In the genomic region with DNA sequence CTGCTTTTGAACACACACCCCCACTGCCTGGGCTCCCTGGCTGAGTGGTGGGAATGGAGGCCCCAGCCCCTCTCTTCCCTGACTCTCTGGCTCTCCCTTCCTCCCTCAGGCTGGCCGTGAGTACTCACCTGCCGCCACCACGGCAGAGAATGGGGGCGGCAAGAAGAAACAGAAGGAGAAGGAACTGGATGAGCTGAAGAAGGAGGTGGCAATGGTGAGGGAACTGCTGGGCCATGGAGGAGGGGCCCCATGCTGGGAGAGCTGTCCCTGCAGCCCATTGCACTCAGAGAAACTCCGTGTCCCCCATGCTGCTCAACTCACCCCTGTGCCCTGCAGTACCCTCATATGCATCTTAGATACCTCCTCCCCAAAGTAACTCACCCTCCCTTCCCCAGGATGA, we compare ENCODE assay signal across 35 cellular contexts. TPM values are rescaled to one million over a fixed set of nuclear protein-coding genes. Genes with fewer than 3 reads are reported as not detected.
"Had no signal": no experiment of that assay in that cellular context is flagged by ENCODE, and none has a peak within 500 bp of the region (broad histone marks: within the 10 kb centered on the region; RNA-seq: fewer than 3 reads in every experiment).

No MANE protein-coding gene starts in this region.

- H3K9me3 ChIP-seq: pancreas, prostate gland, right atrium auricular region, thoracic aorta, upper lobe of left lung, vagina had no signal

- DNase-seq: activated CD4-positive, alpha-beta memory T cell treated with anti-CD3 and anti-CD28 coated beads for 36 hours; activated CD4-positive, alpha-beta T cell treated with anti-CD3 and anti-CD28 coated beads, Interleukin-2, amount 10 ng/mL, durations not matched to agents 24 days and 14 days; activated CD4-positive, CD25-positive, alpha-beta regulatory T cell treated with anti-CD3 and anti-CD28 coated beads, Interleukin-2, amount 50 U/mL, for 72 hours; activated CD8-positive, alpha-beta memory T cell treated with anti-CD3 and anti-CD28 coated beads, Interleukin-2, amount 50 U/mL, for 4 hours; activated gamma-delta T cell treated with Interleukin-2 at 50 U/mL for 16 hours; activated naive CD8-positive, alpha-beta T cell treated with anti-CD3 and anti-CD28 coated beads, Interleukin-2, amount 50 U/mL, for 24 hours; activated T-cell treated with anti-CD3 and anti-CD28 coated beads, Interleukin-2, amount 50 U/mL, for 24 hours; anterior cingulate cortex; cerebellar nuclear complex; effector memory CD8-positive, alpha-beta T cell; erythroblast; head of caudate nucleus; hypothalamus; immature natural killer cell; naive B cell; nucleus accumbens; pancreas; stimulated activated naive CD8-positive, alpha-beta T cell treated with anti-CD3 and anti-CD28 coated beads, Interleukin-15, Interleukin-2, amounts not matched to agents 100 U/mL and 50 U/mL, for 24 hours; T-helper 2 cell; upper lobe of left lung had no signal

- H3K4me3 ChIP-seq: coronary artery, pancreas, prostate gland, right atrium auricular region, thoracic aorta, upper lobe of left lung, vagina had no signal

- H3K27me3 ChIP-seq: pancreas, right atrium auricular region, upper lobe of left lung, vagina had no signal

- H3K27ac ChIP-seq: coronary artery, pancreas, prostate gland, upper lobe of left lung, vagina had no signal

- ATAC-seq: activated naive CD8-positive, alpha-beta T cell treated with anti-CD3 and anti-CD28 coated beads, Interleukin-2, amount 50 U/mL, for 24 hours; effector memory CD8-positive, alpha-beta T cell; pancreas; SK-N-SH treated with all-trans-retinoic acid at 6 μM for 48 hours; stimulated activated naive CD8-positive, alpha-beta T cell treated with anti-CD3 and anti-CD28 coated beads, Interleukin-15, Interleukin-2, amounts not matched to agents 100 U/mL and 50 U/mL, for 24 hours had no signal

- H3K4me1 ChIP-seq: pancreas, prostate gland had no signal

- H3K36me3 ChIP-seq: pancreas, prostate gland, upper lobe of left lung, vagina had no signal

RNA-seq across cellular contexts. Expression of a gene that starts 5.2 kb away (rescaled TPM):
- total RNA-seq: activated CD4-positive, alpha-beta memory T cell treated with anti-CD3 and anti-CD28 coated beads for 36 hours; activated CD4-positive, alpha-beta T cell treated with anti-CD3 and anti-CD28 coated beads, Interleukin-2, amount 10 ng/mL, durations not matched to agents 24 days and 14 days; activated CD8-positive, alpha-beta memory T cell treated with anti-CD3 and anti-CD28 coated beads for 36 hours; bronchial epithelial cell; fibroblast of villous mesenchyme; lung microvascular endothelial cell had no signal
- polyA plus RNA-seq: immature natural killer cell had no signal

RNA-seq across cellular contexts. Expression of a gene that starts 30.6 kb away (rescaled TPM):
- total RNA-seq: activated CD4-positive, alpha-beta memory T cell treated with anti-CD3 and anti-CD28 coated beads for 36 hours; activated CD4-positive, alpha-beta T cell treated with anti-CD3 and anti-CD28 coated beads, Interleukin-2, amount 10 ng/mL, durations not matched to agents 24 days and 14 days; activated CD8-positive, alpha-beta memory T cell treated with anti-CD3 and anti-CD28 coated beads for 36 hours; bronchial epithelial cell; fibroblast of lung; fibroblast of villous mesenchyme; lung microvascular endothelial cell; pancreas; right atrium auricular region; vagina had no signal
- polyA plus RNA-seq: fibroblast of lung, immature natural killer cell, neural cell, pancreas had no signal

RNA-seq across cellular contexts. Expression of a gene that starts 39.5 kb away (rescaled TPM):
- total RNA-seq: activated CD4-positive, alpha-beta memory T cell treated with anti-CD3 and anti-CD28 coated beads for 36 hours; activated CD4-positive, alpha-beta T cell treated with anti-CD3 and anti-CD28 coated beads, Interleukin-2, amount 10 ng/mL, durations not matched to agents 24 days and 14 days; activated CD8-positive, alpha-beta memory T cell treated with anti-CD3 and anti-CD28 coated beads for 36 hours; fibroblast of villous mesenchyme; kidney; lung microvascular endothelial cell; mesenteric fat pad; mucosa of gallbladder; pancreas; upper lobe of left lung; vagina had no signal
- polyA plus RNA-seq: fibroblast of lung, immature natural killer cell had no signal

RNA-seq across cellular contexts. Expression of a gene that starts 50.8 kb away (rescaled TPM):
- total RNA-seq: activated CD4-positive, alpha-beta memory T cell treated with anti-CD3 and anti-CD28 coated beads for 36 hours; activated CD4-positive, alpha-beta T cell treated with anti-CD3 and anti-CD28 coated beads, Interleukin-2, amount 10 ng/mL, durations not matched to agents 24 days and 14 days; activated CD8-positive, alpha-beta memory T cell treated with anti-CD3 and anti-CD28 coated beads for 36 hours; bronchial epithelial cell; fibroblast of lung; fibroblast of villous mesenchyme; lung microvascular endothelial cell; mucosa of gallbladder; prostate gland; thoracic aorta; vagina had no signal
- polyA plus RNA-seq: fibroblast of lung, immature natural killer cell, neural cell had no signal
